17 cellular contexts compared by ENCODE assay signal in the genomic region with DNA sequence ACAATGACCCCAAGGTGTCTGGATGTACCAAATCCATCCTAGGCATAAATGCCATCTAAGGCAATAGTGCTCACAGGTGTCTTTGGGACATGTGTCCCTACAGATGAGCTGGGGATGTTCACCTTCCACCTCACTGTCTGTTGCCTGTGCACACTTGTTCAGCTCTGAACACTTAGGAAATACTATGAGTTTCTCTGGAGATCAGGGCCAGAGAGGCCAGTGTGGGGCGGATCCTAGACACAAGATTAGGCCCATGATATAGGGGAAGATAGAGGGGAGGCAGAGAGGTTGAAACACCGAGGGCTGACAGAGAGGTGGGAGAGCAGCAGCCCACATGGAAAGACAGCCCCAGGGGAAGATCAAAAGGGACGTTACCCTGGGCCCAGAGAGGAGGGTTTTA. TPM values are rescaled to one million over a fixed set of nuclear protein-coding genes. Genes with fewer than 3 reads are reported as not detected.
DNase-seq lines count a peak whose midpoint lies in the region; ATAC-seq and TF ChIP-seq lines count a peak whose summit lies in the region.
"Had no signal": no experiment of that assay in that cellular context is flagged by ENCODE, and none has a peak within 500 bp of the region (broad histone marks: within the 10 kb centered on the region; RNA-seq: fewer than 3 reads in every experiment).

No MANE protein-coding gene starts in this region.

- peak overlapping the region; percentile 50 for H4K91ac ChIP-seq in IMR-90 (ENCODE audit: insufficient read depth, low read depth, low read length)

- no peak overlapping the region for H3K56ac ChIP-seq in IMR-90 (ENCODE audit: extremely low read depth, insufficient read depth, low read length)

- H2BK120ac ChIP-seq in IMR-90 (ENCODE audit: low read depth, low read length), result peak overlapping the region; percentile 91

- peak overlapping the region; percentile 89 for H2AFZ ChIP-seq in IMR-90 (replicated peaks; ENCODE audit: low read length, poor library complexity)

- peak overlapping the region; percentile 89 for H3K4ac ChIP-seq in IMR-90 (ENCODE audit: low read depth, low read length)

- intact Hi-C loops in IMR-90 (cut with micrococcal nuclease) (no loop called here), breast epithelium (cut with DNase I; ENCODE audit: low total_unique reads) (no loop called here), thyroid gland (cut with DNase I) (loop anchor here (10.0 kb wide), 1 partner anchor 68 kb away; no protein-coding TSS in a partner anchor)

- H3K9ac ChIP-seq in IMR-90 (ENCODE audit: low read depth, low read length), result no peak overlapping the region
- H3K9ac ChIP-seq: BLaER1 treated with 17β-estradiol and CSF1 and Interleukin-3, amounts not matched to agents 10 nM and 100 nM had no signal

- dilution Hi-C loops in IMR-90 (cut with HindIII; ENCODE audit: low sequenced_read_pairs, unreplicated experiment), result no loop called here

- peaks cover 6% of the 10 kb centered on the region for H3K9me1 ChIP-seq in IMR-90 (ENCODE audit: insufficient read depth, low read length)

- H3K9me3 ChIP-seq in IMR-90 (ENCODE audit: control insufficient read depth, insufficient read depth, low read length) (no peaks in the 10 kb centered on the region), breast epithelium (peaks cover 0 to 19% of the 10 kb centered on the region in 2 donors), mesodermal cell (ENCODE audit: control insufficient read depth, low read length) (peaks cover 5% of the 10 kb centered on the region), thyroid gland (no peaks in the 10 kb centered on the region)
- H3K9me3 ChIP-seq: prostate gland had no signal

- H3K4me1 ChIP-seq in IMR-90 (ENCODE audit: control insufficient read depth, insufficient read depth, low read length) (peaks cover 6% of the 10 kb centered on the region), breast epithelium (peaks cover 0 to 4% of the 10 kb centered on the region in 2 donors), mesodermal cell (ENCODE audit: control insufficient read depth, insufficient read depth, low read length, poor library complexity, severe bottlenecking) (peaks cover 25% of the 10 kb centered on the region), thyroid gland (peaks cover 41 to 61% of the 10 kb centered on the region in 2 donors)
- H3K4me1 ChIP-seq: BLaER1 treated with 17β-estradiol and CSF1 and Interleukin-3, amounts not matched to agents 10 nM and 100 nM had no signal

- TF ChIP-seq CTCF in IMR-90 (conservative IDR thresholded peaks at IDR 0.05; ENCODE audit: low read depth, low read length), result no peak
- no peak for TF ChIP-seq CTCF in breast epithelium (IDR thresholded peaks at IDR 0.05)
- TF ChIP-seq CTCF in thyroid gland (IDR thresholded peaks at IDR 0.05), result no peak

- TF ChIP-seq POLR2A in IMR-90 (IDR thresholded peaks at IDR 0.05; ENCODE audit: low read depth, low read length), result no peak
- TF ChIP-seq POLR2A in breast epithelium (IDR thresholded peaks at IDR 0.05), result no peak
- TF ChIP-seq POLR2A in thyroid gland (IDR thresholded peaks at IDR 0.05), result no peak

- DNase-seq in IMR-90 (no peak), breast epithelium (ENCODE audit: low spot score in 2 of 2) (no peak), thyroid gland (no peak), ACHN (no peak), midbrain (lab: John Stamatoyannopoulos, UW) (no peak)
- DNase-seq: activated CD4-positive, CD25-positive, alpha-beta regulatory T cell treated with anti-CD3 and anti-CD28 coated beads, Interleukin-2, amount 50 U/mL, for 72 hours; activated effector memory CD4-positive, alpha-beta T cell treated with Interleukin-2 at 50 U/mL for 16 hours; cerebellar nuclear complex; naive thymus-derived CD4-positive, alpha-beta T cell; NCI-H2029 treated with DMSO at 0.1 percent for 48 hours; NCI-H524; stimulated activated naive CD4-positive, alpha-beta T cell treated with Interleukin-2 at 50 U/mL for 16 hours; T-helper 9 cell had no signal

- H3K27ac ChIP-seq in IMR-90 (ENCODE audit: insufficient read depth, low read length), result peak overlapping the region; percentile 15; the same call in 1 of the 2 replicates
- peak overlapping the region; percentile 90 to 95 for H3K27ac ChIP-seq in breast epithelium
- H3K27ac ChIP-seq in mesodermal cell (ENCODE audit: low read depth, low read length, severe bottlenecking), result peak overlapping the region; percentile 92
- peak overlapping the region; percentile 29 to 86 (median 54) for H3K27ac ChIP-seq in thyroid gland
- H3K27ac ChIP-seq: BLaER1 treated with 17β-estradiol and CSF1 and Interleukin-3, amounts not matched to agents 10 nM and 100 nM had no signal

- H4K20me1 ChIP-seq in IMR-90 (ENCODE audit: insufficient read depth, low read length), result no peaks in the 10 kb centered on the region
- H4K20me1 ChIP-seq: BLaER1 treated with 17β-estradiol and CSF1 and Interleukin-3, amounts not matched to agents 10 nM and 100 nM had no signal

- BruUV-seq in IMR-90 (replicated peaks; lab: Mats Ljungman, UMichigan), result no TSS peak

- H3K27me3 ChIP-seq in IMR-90 (ENCODE audit: control insufficient read depth, insufficient read depth, low read length), result no peaks in the 10 kb centered on the region; the same call in 1 of the 2 replicates
- H3K27me3 ChIP-seq in breast epithelium, result no peaks in the 10 kb centered on the region
- no peaks in the 10 kb centered on the region for H3K27me3 ChIP-seq in thyroid gland
- H3K27me3 ChIP-seq: BLaER1 treated with 17β-estradiol and CSF1 and Interleukin-3, amounts not matched to agents 10 nM and 100 nM had no signal

- peak overlapping the region; percentile 55 for H3K23ac ChIP-seq in IMR-90 (ENCODE audit: low read depth, low read length)

- no peaks in the 10 kb centered on the region for H3K36me3 ChIP-seq in IMR-90 (ENCODE audit: control insufficient read depth, insufficient read depth, low read length)
- no peaks in the 10 kb centered on the region for H3K36me3 ChIP-seq in breast epithelium
- H3K36me3 ChIP-seq in mesodermal cell (ENCODE audit: control insufficient read depth, insufficient read depth, low read length), result no peaks in the 10 kb centered on the region
- no peaks in the 10 kb centered on the region for H3K36me3 ChIP-seq in thyroid gland
- H3K36me3 ChIP-seq: BLaER1 treated with 17β-estradiol and CSF1 and Interleukin-3, amounts not matched to agents 10 nM and 100 nM; prostate gland had no signal

- H2BK20ac ChIP-seq in IMR-90 (ENCODE audit: low read depth, low read length), result peak overlapping the region; percentile 90

- peak overlapping the region; percentile 28; the same call in 1 of the 2 replicates for H3K4me2 ChIP-seq in IMR-90 (ENCODE audit: low read depth, low read length)
- H3K4me2 ChIP-seq: BLaER1 treated with 17β-estradiol and CSF1 and Interleukin-3, amounts not matched to agents 10 nM and 100 nM had no signal

- H2BK5ac ChIP-seq in IMR-90 (ENCODE audit: low read depth, low read length, poor library complexity, severe bottlenecking), result peak overlapping the region; percentile 69

- no peaks in the 10 kb centered on the region for H3K79me1 ChIP-seq in IMR-90 (ENCODE audit: low read depth in 1 of 2, low read length in 2 of 2)

- POLR2A ChIA-PET in IMR-90 (lab: Charles Lee; ENCODE audit: unreplicated experiment), result no interaction called here

- ATAC-seq in IMR-90 (ENCODE audit: low read depth) (no peak), HG03196 (IDR thresholded peaks at IDR 0.05; ENCODE audit: unreplicated experiment) (no peak)
- ATAC-seq: naive thymus-derived CD4-positive, alpha-beta T cell had no signal

- CTCF ChIA-PET in IMR-90 (lab: Yijun Ruan, JAX), result no interaction called here

- H4K5ac ChIP-seq in IMR-90 (ENCODE audit: low read depth, low read length), result peak overlapping the region; percentile 15; the same call in 1 of the 2 replicates

- in situ Hi-C loops in IMR-90 (cut with MboI; ENCODE audit: low sequenced_read_pairs) (no loop called here), ACHN (cut with HindIII; ENCODE audit: low pct_ligation_motif_present, low pct_unique_long_range_greater_than_20kb, low sequenced_read_pairs) (no loop called here)

- no peak overlapping the region for H3K4me3 ChIP-seq in IMR-90 (ENCODE audit: insufficient read depth, low read depth, low read length)
- H3K4me3 ChIP-seq in breast epithelium, result peak overlapping the region in 1 of 3 donors; percentile 13
- H3K4me3 ChIP-seq in mesodermal cell (ENCODE audit: extremely low read depth, insufficient read depth, low read length, poor library complexity, severe bottlenecking), result no peak overlapping the region
- no peak overlapping the region for H3K4me3 ChIP-seq in thyroid gland (replicated peaks in 1 of 3)
- H3K4me3 ChIP-seq: BLaER1 treated with 17β-estradiol and CSF1 and Interleukin-3, amounts not matched to agents 10 nM and 100 nM; prostate gland had no signal

- peak overlapping the region; percentile 36 for H2AK5ac ChIP-seq in IMR-90 (ENCODE audit: low read depth, low read length)

- H2AK9ac ChIP-seq in IMR-90 (replicated peaks; ENCODE audit: low read depth, low read length, poor library complexity), result peak overlapping the region; percentile 73

- no peak for TF ChIP-seq RAD21 in IMR-90 (IDR thresholded peaks at IDR 0.05; ENCODE audit: low read length)

- peak overlapping the region; percentile 92; the same call in 2 of the 3 replicates for H2BK15ac ChIP-seq in IMR-90 (ENCODE audit: low read depth, low read length)

- peak overlapping the region; percentile 51 to 87; a peak in 2 of 4 replicates for H4K8ac ChIP-seq in IMR-90 (ENCODE audit: low read depth in 2 of 2, low read length in 2 of 2)

- WGBS in IMR-90 (ENCODE audit: extremely low coverage in 2 of 2, insufficient read length in 1 of 2), 2 experiments, result 100% methylated on average over 1 of the region's 3 CpGs; no CpG with 5 or more reads in 1 of the 2 experiments
- WGBS in mesodermal cell (ENCODE audit: insufficient coverage in 2 of 2), 2 experiments, result 75 to 96% methylated on average over 2 to 3 of the region's 3 CpGs
- WGBS in thyroid gland, 2 donors, result 69% methylated on average over 3 of the region's 3 CpGs

- H3K14ac ChIP-seq in IMR-90 (replicated peaks; ENCODE audit: low read depth, low read length), result peak overlapping the region; percentile 92

- no peak overlapping the region for H3K18ac ChIP-seq in IMR-90 (ENCODE audit: low read depth, low read length)

RNA-seq across cellular contexts. Expression of gene C1orf116, which starts 25.6 kb away (rescaled TPM):
- under 0.01 TPM in 1 of 2 replicates, not detected in the other for total RNA-seq in IMR-90 (2012; rRNA removed)
- polyA plus RNA-seq in IMR-90 (2012; rRNA removed), result 0.03 TPM in 1 of 2 replicates, not detected in the other
- 0.01 TPM in 1 of 2 replicates, not detected in the other for polyA plus RNA-seq in IMR-90 (2012; cell fraction: cytosol; rRNA removed)
- polyA plus RNA-seq in IMR-90 (2012; cell fraction: nucleus; rRNA removed; ENCODE audit: low replicate concordance), result 0.01 and 0.03 TPM in 2 replicates
- 10 to 100 TPM in 1 of 3 donors, 1 to 10 TPM in 1, under 1 TPM in 1; under 0.01 to 22.2 (median 5.6) TPM for total RNA-seq in breast epithelium
- 0.26 TPM for polyA plus RNA-seq in mesodermal cell (2013, experiment 1 of 2)
- polyA plus RNA-seq in mesodermal cell (2013, experiment 2 of 2), result 0.35 TPM
- total RNA-seq in thyroid gland, result 10 to 100 TPM in 3 of 4 donors, 1 to 10 TPM in 1; 7.1 to 24.6 (median 13.3) TPM
- polyA plus RNA-seq: naive thymus-derived CD4-positive, alpha-beta T cell had no signal

RNA-seq across cellular contexts. Expression of gene FCAMR, which starts 36.7 kb away (rescaled TPM):
- not detected in 2 replicates for total RNA-seq in IMR-90 (2012; rRNA removed)
- polyA plus RNA-seq in IMR-90 (2012; rRNA removed), result not detected in 2 replicates
- not detected in 2 replicates for polyA plus RNA-seq in IMR-90 (2012; cell fraction: cytosol; rRNA removed)
- polyA plus RNA-seq in IMR-90 (2012; cell fraction: nucleus; rRNA removed; ENCODE audit: low replicate concordance), result 0.05 TPM in 1 of 2 replicates, not detected in the other
- not detected for total RNA-seq in breast epithelium
- not detected for polyA plus RNA-seq in mesodermal cell (2013, experiment 1 of 2)
- not detected for polyA plus RNA-seq in mesodermal cell (2013, experiment 2 of 2)
- not detected for total RNA-seq in thyroid gland
- total RNA-seq: naive thymus-derived CD4-positive, alpha-beta T cell had no signal
- polyA plus RNA-seq: naive thymus-derived CD4-positive, alpha-beta T cell had no signal

RNA-seq across cellular contexts. Expression of gene YOD1, which starts 44.1 kb away (rescaled TPM):
- 5.4 and 10.3 TPM in 2 replicates for total RNA-seq in IMR-90 (2012; rRNA removed)
- 1.6 and 1.8 TPM in 2 replicates for polyA plus RNA-seq in IMR-90 (2012; rRNA removed)
- polyA plus RNA-seq in IMR-90 (2012; cell fraction: cytosol; rRNA removed), result 0.17 and 0.26 TPM in 2 replicates
- polyA plus RNA-seq in IMR-90 (2012; cell fraction: nucleus; rRNA removed; ENCODE audit: low replicate concordance), result 0.81 and 3.8 TPM in 2 replicates
- 10 to 100 TPM in 1 of 3 donors, 1 to 10 TPM in 2; 6.9 to 13.3 (median 9.2) TPM for total RNA-seq in breast epithelium
- polyA plus RNA-seq in mesodermal cell (2013, experiment 1 of 2), result 11.7 TPM
- 9.9 TPM for polyA plus RNA-seq in mesodermal cell (2013, experiment 2 of 2)
- 10 to 100 TPM; 11.6 to 17.7 (median 13.5) TPM for total RNA-seq in thyroid gland

RNA-seq across cellular contexts. Expression of gene PFKFB2, which starts 46.2 kb away (rescaled TPM):
- total RNA-seq in IMR-90 (2012; rRNA removed) (1.3 and 1.7 TPM in 2 replicates), breast epithelium (10 to 100 TPM in 1 of 3 donors, 1 to 10 TPM in 2; 7.5 to 13.2 (median 8.2) TPM), thyroid gland (100 to 1,000 TPM in 2 of 4 donors, 10 to 100 TPM in 2; 87.7 to 191 (median 110) TPM)
- polyA plus RNA-seq in IMR-90 (2012; rRNA removed), result 0.53 and 0.62 TPM in 2 replicates
- polyA plus RNA-seq in IMR-90 (2012; cell fraction: cytosol; rRNA removed), result 0.14 TPM in 2 replicates
- polyA plus RNA-seq in IMR-90 (2012; cell fraction: nucleus; rRNA removed; ENCODE audit: low replicate concordance), result 0.27 and 1.4 TPM in 2 replicates
- polyA plus RNA-seq in mesodermal cell (2013, experiment 1 of 2), result 5.8 TPM
- 3.9 TPM for polyA plus RNA-seq in mesodermal cell (2013, experiment 2 of 2)

Comparison
In these comparisons a context has a peak if more than half of its experiments do, and no peak if none do; other contexts are left out.
1. H3K27ac ChIP-seq: peak in every context shown above with its lines; median percentile 92 in breast epithelium; 92 in mesodermal cell; 54 in thyroid gland; 15 in IMR-90.